Comparison of ENCODE assay signal across 19 cellular contexts in genomic region chr13:31014461-31014860, GRCh38.
DNase-seq lines count a peak whose midpoint lies in the region; ATAC-seq and TF ChIP-seq lines count a peak whose summit lies in the region.
"Had no signal": no experiment of that assay in that cellular context is flagged by ENCODE, and none has a peak within 500 bp of the region (broad histone marks: within the 10 kb centered on the region; RNA-seq: fewer than 3 reads in every experiment).

No MANE protein-coding gene starts in this region.

- H3K9me3 ChIP-seq in CD8-positive, alpha-beta T cell (ENCODE audit: low read length) = no peaks in the 10 kb centered on the region
- H3K9me3 ChIP-seq in endodermal cell (ENCODE audit: control insufficient read depth, low read length) (no peaks in the 10 kb centered on the region), mucosa of descending colon (no peaks in the 10 kb centered on the region)

- no peak overlapping the region for H3K9ac ChIP-seq in endodermal cell (ENCODE audit: extremely low read depth, low read length, poor library complexity, severe bottlenecking)
- H3K9ac ChIP-seq: BLaER1 treated with 17β-estradiol and CSF1 and Interleukin-3, amounts not matched to agents 10 nM and 100 nM; GM23248 had no signal

- no peak overlapping the region for H3K4me3 ChIP-seq in CD8-positive, alpha-beta T cell (ENCODE audit: low read depth, low read length)
- no peak overlapping the region for H3K4me3 ChIP-seq in endodermal cell (ENCODE audit: low read length)
- H3K4me3 ChIP-seq in mucosa of descending colon = no peak overlapping the region
- H3K4me3 ChIP-seq: BLaER1 treated with 17β-estradiol and CSF1 and Interleukin-3, amounts not matched to agents 10 nM and 100 nM; GM12878; GM23248 had no signal

- DNase-seq in activated naive CD4-positive, alpha-beta T cell treated with anti-CD3 and anti-CD28 coated beads, Interleukin-2, amount 10 ng/mL, durations not matched to agents 7 days and 5 days = no peak
- DNase-seq in NOMO-1 treated with DMSO at 0.1 percent for 48 hours (lab: John Stamatoyannopoulos, UW; ENCODE audit: unreplicated experiment) (peak; percentile 61), endodermal cell (no peak), mucosa of descending colon (no peak)
- DNase-seq in CD8-positive, alpha-beta T cell = no peak
- DNase-seq: GDM1, GM23248, Karpas-422, MM.1S, NCI-H1436, NCI-H2029, NCI-H2171 treated with DMSO at 0.1 percent for 48 hours, NCI-H774, SHP77 had no signal

- H3K9me3 Mint-ChIP-seq in activated naive CD4-positive, alpha-beta T cell treated with anti-CD3 and anti-CD28 coated beads, Interleukin-2, amount 50 U/mL, for 24 hours = no peaks in the 10 kb centered on the region
- H3K9me3 Mint-ChIP-seq in activated naive CD4-positive, alpha-beta T cell treated with anti-CD3 and anti-CD28 coated beads, Interleukin-2, amount 10 ng/mL, durations not matched to agents 7 days and 5 days = no peaks in the 10 kb centered on the region
- peaks cover 0 to 15% (median 5%) of the 10 kb centered on the region in 5 experiments for H3K9me3 Mint-ChIP-seq in brain
- no peaks in the 10 kb centered on the region for H3K9me3 Mint-ChIP-seq in CD8-positive, alpha-beta T cell
- H3K9me3 Mint-ChIP-seq in endodermal cell = no peaks in the 10 kb centered on the region

- intact Hi-C loops in CD8-positive, alpha-beta T cell (cut with DNase I, micrococcal nuclease) = no loop called here
- intact Hi-C loops in mucosa of descending colon (cut with DNase I, micrococcal nuclease) = no loop called here

- no peak for TF ChIP-seq CTCF in brain (conservative IDR thresholded peaks at IDR 0.05)
- TF ChIP-seq CTCF in CD8-positive, alpha-beta T cell (IDR thresholded peaks at IDR 0.05) = no peak
- TF ChIP-seq CTCF in endodermal cell (conservative IDR thresholded peaks at IDR 0.05) = no peak
- no peak for TF ChIP-seq CTCF in mucosa of descending colon (IDR thresholded peaks at IDR 0.05)

- H3K4me1 Mint-ChIP-seq in activated naive CD4-positive, alpha-beta T cell treated with anti-CD3 and anti-CD28 coated beads, Interleukin-2, amount 50 U/mL, for 24 hours = no peaks in the 10 kb centered on the region
- H3K4me1 Mint-ChIP-seq in activated naive CD4-positive, alpha-beta T cell treated with anti-CD3 and anti-CD28 coated beads, Interleukin-2, amount 10 ng/mL, durations not matched to agents 7 days and 5 days = peaks cover 8% of the 10 kb centered on the region
- peaks cover 65% of the 10 kb centered on the region for H3K4me1 Mint-ChIP-seq in brain
- H3K4me1 Mint-ChIP-seq in CD8-positive, alpha-beta T cell (ENCODE audit: low read depth) = no peaks in the 10 kb centered on the region
- peaks cover 13% of the 10 kb centered on the region for H3K4me1 Mint-ChIP-seq in endodermal cell

- H3K27me3 Mint-ChIP-seq in activated naive CD4-positive, alpha-beta T cell treated with anti-CD3 and anti-CD28 coated beads, Interleukin-2, amount 50 U/mL, for 24 hours = peaks cover 11% of the 10 kb centered on the region
- peaks cover 56% of the 10 kb centered on the region for H3K27me3 Mint-ChIP-seq in activated naive CD4-positive, alpha-beta T cell treated with anti-CD3 and anti-CD28 coated beads, Interleukin-2, amount 10 ng/mL, durations not matched to agents 7 days and 5 days
- H3K27me3 Mint-ChIP-seq in brain (peaks cover 4% of the 10 kb centered on the region), endodermal cell (ENCODE audit: insufficient read depth) (no peaks in the 10 kb centered on the region)
- peaks cover 5% of the 10 kb centered on the region for H3K27me3 Mint-ChIP-seq in CD8-positive, alpha-beta T cell (ENCODE audit: low read depth)

- no peak for ATAC-seq in CD8-positive, alpha-beta T cell
- ATAC-seq in HG03039 (IDR thresholded peaks at IDR 0.05; ENCODE audit: unreplicated experiment) (no peak), mucosa of descending colon (no peak)

- H3K27ac ChIP-seq in CD8-positive, alpha-beta T cell (ENCODE audit: low read depth, low read length) = no peak overlapping the region
- no peak overlapping the region for H3K27ac ChIP-seq in endodermal cell (ENCODE audit: low read depth, low read length)
- H3K27ac ChIP-seq: BLaER1 treated with 17β-estradiol and CSF1 and Interleukin-3, amounts not matched to agents 10 nM and 100 nM; GM23248 had no signal

- 94 to 100% methylated on average over 1 of the region's 1 CpG for WGBS in endodermal cell (ENCODE audit: insufficient coverage in 1 of 2, insufficient read length in 1 of 2), 2 experiments

- H3K4me3 Mint-ChIP-seq in activated naive CD4-positive, alpha-beta T cell treated with anti-CD3 and anti-CD28 coated beads, Interleukin-2, amount 50 U/mL, for 24 hours = no peak overlapping the region
- H3K4me3 Mint-ChIP-seq in activated naive CD4-positive, alpha-beta T cell treated with anti-CD3 and anti-CD28 coated beads, Interleukin-2, amount 10 ng/mL, durations not matched to agents 7 days and 5 days = no peak overlapping the region
- H3K4me3 Mint-ChIP-seq in brain (no peak overlapping the region), endodermal cell (no peak overlapping the region)
- no peak overlapping the region for H3K4me3 Mint-ChIP-seq in CD8-positive, alpha-beta T cell

- H3K36me3 Mint-ChIP-seq in activated naive CD4-positive, alpha-beta T cell treated with anti-CD3 and anti-CD28 coated beads, Interleukin-2, amount 50 U/mL, for 24 hours = no peaks in the 10 kb centered on the region
- H3K36me3 Mint-ChIP-seq in activated naive CD4-positive, alpha-beta T cell treated with anti-CD3 and anti-CD28 coated beads, Interleukin-2, amount 10 ng/mL, durations not matched to agents 7 days and 5 days = no peaks in the 10 kb centered on the region
- H3K36me3 Mint-ChIP-seq in brain = no peaks in the 10 kb centered on the region
- no peaks in the 10 kb centered on the region for H3K36me3 Mint-ChIP-seq in CD8-positive, alpha-beta T cell
- no peaks in the 10 kb centered on the region for H3K36me3 Mint-ChIP-seq in endodermal cell (ENCODE audit: low read depth)

- H3K27me3 ChIP-seq in CD8-positive, alpha-beta T cell (ENCODE audit: insufficient read depth, low read length) = peaks cover 2% of the 10 kb centered on the region
- H3K27me3 ChIP-seq in endodermal cell (ENCODE audit: control insufficient read depth, insufficient read depth, low read length, poor library complexity, severe bottlenecking) = no peaks in the 10 kb centered on the region
- H3K27me3 ChIP-seq: BLaER1 treated with 17β-estradiol and CSF1 and Interleukin-3, amounts not matched to agents 10 nM and 100 nM had no signal

- H3K27ac Mint-ChIP-seq in activated naive CD4-positive, alpha-beta T cell treated with anti-CD3 and anti-CD28 coated beads, Interleukin-2, amount 50 U/mL, for 24 hours = peak overlapping the region; percentile 17
- no peak overlapping the region for H3K27ac Mint-ChIP-seq in activated naive CD4-positive, alpha-beta T cell treated with anti-CD3 and anti-CD28 coated beads, Interleukin-2, amount 10 ng/mL, durations not matched to agents 7 days and 5 days
- H3K27ac Mint-ChIP-seq in brain = peak overlapping the region in 4 of 5 experiments; percentile 28 to 83 (median 62)
- no peak overlapping the region for H3K27ac Mint-ChIP-seq in CD8-positive, alpha-beta T cell
- no peak overlapping the region for H3K27ac Mint-ChIP-seq in endodermal cell

- no peaks in the 10 kb centered on the region for H3K36me3 ChIP-seq in CD8-positive, alpha-beta T cell (ENCODE audit: insufficient read depth, low read length)
- H3K36me3 ChIP-seq in endodermal cell (ENCODE audit: control insufficient read depth, insufficient read depth, low read length) = no peaks in the 10 kb centered on the region
- no peaks in the 10 kb centered on the region for H3K36me3 ChIP-seq in mucosa of descending colon (ENCODE audit: low read depth)
- H3K36me3 ChIP-seq: BLaER1 treated with 17β-estradiol and CSF1 and Interleukin-3, amounts not matched to agents 10 nM and 100 nM had no signal

- POLR2A ChIA-PET in CD8-positive, alpha-beta T cell (lab: Charles Lee) = no interaction called here

- H3K4me1 ChIP-seq in CD8-positive, alpha-beta T cell (ENCODE audit: insufficient read depth, low read length) = no peaks in the 10 kb centered on the region
- H3K4me1 ChIP-seq in endodermal cell (ENCODE audit: control insufficient read depth, insufficient read depth, low read length) (no peaks in the 10 kb centered on the region), mucosa of descending colon (ENCODE audit: low read depth) (no peaks in the 10 kb centered on the region)

- CTCF ChIA-PET in activated naive CD4-positive, alpha-beta T cell treated with anti-CD3 and anti-CD28 coated beads, Interleukin-2, amount 10 ng/mL, durations not matched to agents 7 days and 5 days (lab: Charles Lee) = no interaction called here
- CTCF ChIA-PET in CD8-positive, alpha-beta T cell (lab: Charles Lee) = no interaction called here

Comparison
In these comparisons a context has a peak if more than half of its experiments do, and no peak if none do; other contexts are left out.
1. H3K27ac Mint-ChIP-seq: peak in activated naive CD4-positive, alpha-beta T cell treated with anti-CD3 and anti-CD28 coated beads, Interleukin-2, amount 50 U/mL, for 24 hours (single experiment) and brain (4 of 5); none in activated naive CD4-positive, alpha-beta T cell treated with anti-CD3 and anti-CD28 coated beads, Interleukin-2, amount 10 ng/mL, durations not matched to agents 7 days and 5 days (single experiment), CD8-positive, alpha-beta T cell (single experiment) and endodermal cell (single experiment).